ENCODE assay signal across 12 cellular contexts in genomic region chr10:129531195-129531968, GRCh38.
DNase-seq lines count a peak whose midpoint lies in the region; ATAC-seq and TF ChIP-seq lines count a peak whose summit lies in the region.
"Had no signal": no experiment of that assay in that cellular context is flagged by ENCODE, and none has a peak within 500 bp of the region (broad histone marks: within the 10 kb centered on the region; RNA-seq: fewer than 3 reads in every experiment).

No MANE protein-coding gene starts in this region.

- H3K36me3 Mint-ChIP-seq in CD8-positive, alpha-beta memory T cell = peaks cover 14 to 68% (median 30%) of the 10 kb centered on the region in 3 donors

- no peaks in the 10 kb centered on the region for H3K27me3 ChIP-seq in A673 (replicated peaks; ENCODE audit: insufficient read depth, low read depth, low read length, poor library complexity)
- H3K27me3 ChIP-seq in iPS-20b (ENCODE audit: insufficient read depth, low read length) = no peaks in the 10 kb centered on the region
- H3K27me3 ChIP-seq in CD8-positive, alpha-beta memory T cell (ENCODE audit: insufficient read depth, low read length, poor library complexity, severe bottlenecking) = no peaks in the 10 kb centered on the region

- CTCF ChIA-PET in A673 (lab: Charles Lee) = no interaction called here
- CTCF ChIA-PET in CD8-positive, alpha-beta memory T cell (lab: Charles Lee) = no interaction called here

- no TSS peak for BruUV-seq in A673 (replicated peaks; lab: Mats Ljungman, UMichigan)

- H3K9me3 ChIP-seq in A673 (ENCODE audit: low read depth, low read length, poor library complexity, severe bottlenecking) (no peaks in the 10 kb centered on the region), iPS-20b (ENCODE audit: insufficient read depth, low read depth, low read length) (no peaks in the 10 kb centered on the region)
- no peaks in the 10 kb centered on the region for H3K9me3 ChIP-seq in CD8-positive, alpha-beta memory T cell (ENCODE audit: low read length)

- no peak overlapping the region for H3K4me3 Mint-ChIP-seq in CD8-positive, alpha-beta memory T cell
- H3K4me3 Mint-ChIP-seq: activated B cell treated with CpG ODN at 0.5 μM for 24 hours, nephron progenitor cell had no signal

- no peak for ATAC-seq in GM19035 (IDR thresholded peaks at IDR 0.05; ENCODE audit: unreplicated experiment)

- 0 out of 2 replicates have a peak overlapping the region, but pooled peaks have one; percentile 48 for H3K9ac ChIP-seq in iPS-20b (ENCODE audit: low read depth, low read length)

- H3K4me3 ChIP-seq in A673 (ENCODE audit: low read depth, low read length, poor library complexity, severe bottlenecking) (no peak overlapping the region), iPS-20b (ENCODE audit: low read length) (no peak overlapping the region)
- no peak overlapping the region for H3K4me3 ChIP-seq in CD8-positive, alpha-beta memory T cell (ENCODE audit: low read length)

- peak overlapping the region in 1 of 8 donors; percentile 70 for H3K27ac Mint-ChIP-seq in CD8-positive, alpha-beta memory T cell
- H3K27ac Mint-ChIP-seq: activated B cell treated with CpG ODN at 0.5 μM for 24 hours had no signal

- intact Hi-C loops in A673 (cut with micrococcal nuclease; ENCODE audit: unreplicated experiment) = no loop called here

- no peak for TF ChIP-seq CTCF in A673 (conservative IDR thresholded peaks at IDR 0.05; ENCODE audit: low read depth, low read length)

- no peaks in the 10 kb centered on the region for H3K4me1 ChIP-seq in A673 (ENCODE audit: insufficient read depth, low read length, poor library complexity, severe bottlenecking)
- H3K4me1 ChIP-seq in iPS-20b (ENCODE audit: insufficient read depth, low read length) = peaks cover 14% of the 10 kb centered on the region; the same call in 1 of the 2 replicates
- no peaks in the 10 kb centered on the region for H3K4me1 ChIP-seq in CD8-positive, alpha-beta memory T cell (ENCODE audit: insufficient read depth, low read length)

- H3K27ac ChIP-seq in A673 (ENCODE audit: low read depth, low read length, poor library complexity, severe bottlenecking) (no peak overlapping the region), iPS-20b (ENCODE audit: low read length) (no peak overlapping the region)
- H3K27ac ChIP-seq in CD8-positive, alpha-beta memory T cell (ENCODE audit: low read depth, low read length) = no peak overlapping the region
- H3K27ac ChIP-seq: HL-60 had no signal

- DNase-seq in A673 (ENCODE audit: low spot score) (peak; percentile 35), HK-2 (ENCODE audit: unreplicated experiment) (peak; percentile 59), astrocyte of the hippocampus (ENCODE audit: low read depth, low spot score) (peak; percentile 83), T-helper 9 cell (no peak)
- DNase-seq in stimulated activated CD4-positive, alpha-beta T cell treated with anti-CD3 and anti-CD28 coated beads, Interleukin-12 subunit alpha, Interleukin-12 subunit beta, amount 100 ng/mL, for 4 hours = no peak
- no peak for DNase-seq in CD8-positive, alpha-beta memory T cell
- DNase-seq: activated B cell treated with CpG ODN at 0.5 μM for 24 hours, NCI-H2029, nephron progenitor cell had no signal

- POLR2A ChIA-PET in A673 (lab: Charles Lee; ENCODE audit: low non-redundant PET) = no interaction called here
- POLR2A ChIA-PET in CD8-positive, alpha-beta memory T cell (lab: Charles Lee) = no interaction called here

- no peaks in the 10 kb centered on the region for H3K36me3 ChIP-seq in A673 (ENCODE audit: insufficient read depth, low read length, poor library complexity, severe bottlenecking)
- no peaks in the 10 kb centered on the region for H3K36me3 ChIP-seq in iPS-20b (ENCODE audit: insufficient read depth, low read depth, low read length)
- H3K36me3 ChIP-seq in CD8-positive, alpha-beta memory T cell (ENCODE audit: insufficient read depth, low read length) = no peaks in the 10 kb centered on the region

- peaks cover 13 to 29% (median 16%) of the 10 kb centered on the region in 3 donors for H3K4me1 Mint-ChIP-seq in CD8-positive, alpha-beta memory T cell

- H3K27me3 Mint-ChIP-seq in CD8-positive, alpha-beta memory T cell = no peaks in the 10 kb centered on the region
- H3K27me3 Mint-ChIP-seq: activated B cell treated with CpG ODN at 0.5 μM for 24 hours had no signal

- H3K9me3 Mint-ChIP-seq in CD8-positive, alpha-beta memory T cell = peaks cover 0 to 59% (median 8%) of the 10 kb centered on the region in 5 donors

Comparison
In these comparisons a context has a peak if more than half of its experiments do, and no peak if none do; other contexts are left out.
1. DNase-seq: peak in A673 (single experiment), HK-2 (single experiment) and astrocyte of the hippocampus (single experiment); none in stimulated activated CD4-positive, alpha-beta T cell treated with anti-CD3 and anti-CD28 coated beads, Interleukin-12 subunit alpha, Interleukin-12 subunit beta, amount 100 ng/mL, for 4 hours (single experiment), CD8-positive, alpha-beta memory T cell (0 of 5) and T-helper 9 cell (single experiment).